In genomic region chr14:70934084-70934483, GRCh38 we compare ENCODE assay signal across 1 cellular context.
TF ChIP-seq lines count a peak whose summit lies in the region.

No MANE protein-coding gene starts in this region.

TF ChIP-seq in GM12878, 131 proteins besides CTCF, POLR2A, EP300 and RAD21:
- no peak for TF ChIP-seq SMC3 (IDR thresholded peaks at IDR 0.05; ENCODE audit: borderline replicate concordance, low read length)
- no peak for TF ChIP-seq MYB (IDR thresholded peaks at IDR 0.05; ENCODE audit: borderline replicate concordance, low read depth, low read length)
- no peak for TF ChIP-seq ZZZ3 (IDR thresholded peaks at IDR 0.05; ENCODE audit: control insufficient read depth, insufficient read length, low read depth)
